In the genomic region with DNA sequence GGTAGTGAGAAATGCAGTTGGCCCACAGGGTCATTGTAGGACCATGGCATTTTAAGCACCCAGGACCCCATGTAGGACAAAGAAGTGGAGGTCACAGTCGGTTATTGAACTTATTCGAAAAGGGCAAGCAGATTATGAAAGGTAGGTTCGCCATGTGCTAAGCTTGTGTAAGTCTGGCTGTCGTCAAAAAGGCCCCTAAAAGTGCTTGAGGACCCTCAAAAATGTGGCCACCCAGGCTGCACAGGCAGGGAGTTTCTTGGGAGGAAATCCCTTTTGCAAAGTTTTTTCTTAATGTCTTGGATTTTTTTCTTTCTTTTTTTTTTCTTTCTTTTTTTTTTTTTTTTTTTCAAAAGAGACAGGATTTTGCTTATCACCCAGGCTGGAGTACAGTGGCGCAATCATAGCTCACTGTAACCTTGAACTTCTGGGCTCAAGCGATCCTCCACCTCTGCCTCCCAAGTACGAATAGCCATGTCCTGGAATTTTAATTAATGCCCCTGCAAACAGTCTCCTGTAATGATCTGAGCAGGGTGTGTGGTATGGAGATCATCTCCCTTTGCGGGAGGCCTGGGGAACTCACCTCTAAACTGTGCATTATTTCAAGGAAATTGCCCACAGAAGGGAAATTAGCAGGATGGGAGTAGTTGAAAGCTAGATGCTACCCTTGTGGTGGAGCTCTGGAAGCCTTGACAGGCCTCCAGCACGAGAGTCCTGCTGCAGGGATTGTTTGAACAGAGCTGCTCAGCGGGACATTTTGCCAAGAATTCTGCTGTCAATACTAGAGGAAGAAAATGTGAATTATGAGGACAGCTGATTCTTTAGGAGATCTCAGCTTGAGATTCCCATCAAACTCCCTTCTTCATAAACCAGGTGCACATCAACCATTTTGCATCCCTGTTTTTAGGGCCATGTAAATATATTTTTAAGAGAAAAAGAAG, we compare ENCODE assay signal across 32 cellular contexts. TPM values are rescaled to one million over a fixed set of nuclear protein-coding genes. Genes with fewer than 3 reads are reported as not detected.
DNase-seq lines count a peak whose midpoint lies in the region; ATAC-seq, FAIRE-seq and TF ChIP-seq lines count a peak whose summit lies in the region.
"Had no signal": no experiment of that assay in that cellular context is flagged by ENCODE, and none has a peak within 500 bp of the region (broad histone marks: within the 10 kb centered on the region; RNA-seq: fewer than 3 reads in every experiment).

No MANE protein-coding gene starts in this region.

- peaks cover 2% of the 10 kb centered on the region for H3K9me3 Mint-ChIP-seq in MCF 10A (ENCODE audit: unreplicated experiment)
- peaks cover 0 to 3% (median 0%) of the 10 kb centered on the region in 9 donors for H3K9me3 Mint-ChIP-seq in naive thymus-derived CD8-positive, alpha-beta T cell
- peaks cover 0 to 4% of the 10 kb centered on the region in 2 donors for H3K9me3 Mint-ChIP-seq in activated naive CD4-positive, alpha-beta T cell treated with anti-CD3 and anti-CD28 coated beads, Interleukin-2, amount 50 U/mL, for 72 hours
- H3K9me3 Mint-ChIP-seq: activated naive CD4-positive, alpha-beta T cell treated with anti-CD3 and anti-CD28 coated beads, Interleukin-2, amount 50 U/mL, for 24 hours; activated T-helper 2 cell treated with anti-CD3 and anti-CD28 coated beads, Interferon-gamma antibody, Interleukin-2, Interleukin-4, amounts not matched to agents 10 μg/mL and 5 μg/mL and 100 μg/mL, durations not matched to agents 14 hours and 24 hours and 36 hours; stimulated activated effector memory CD8-positive, alpha-beta T cell treated with anti-CD3 and anti-CD28 coated beads, Interleukin-12 subunit alpha, Interleukin-12 subunit beta, amount 100 ng/mL, for 72 hours; T-helper 2 cell treated with Interferon-gamma antibody and Interleukin-4, amounts not matched to agents 5 μg/mL and 100 μg/mL, for 36 hours had no signal

- H3K4me1 Mint-ChIP-seq in MCF 10A (ENCODE audit: insufficient read depth, unreplicated experiment) = peaks cover 19% of the 10 kb centered on the region
- H3K4me1 Mint-ChIP-seq in naive thymus-derived CD8-positive, alpha-beta T cell = no peaks in the 10 kb centered on the region
- H3K4me1 Mint-ChIP-seq: activated naive CD4-positive, alpha-beta T cell treated with anti-CD3 and anti-CD28 coated beads, Interleukin-2, amount 50 U/mL, for 24 hours; CD14-positive monocyte; naive B cell; stimulated activated effector memory CD8-positive, alpha-beta T cell treated with anti-CD3 and anti-CD28 coated beads, Interleukin-12 subunit alpha, Interleukin-12 subunit beta, amount 100 ng/mL, for 72 hours had no signal

- H3K9ac ChIP-seq in mammary epithelial cell (ENCODE audit: insufficient read depth, low read length) (no peak overlapping the region), HepG2 (ENCODE audit: insufficient read depth, low read depth, low read length) (no peak overlapping the region)

- in situ Hi-C loops in mammary epithelial cell (cut with MboI; ENCODE audit: low sequenced_read_pairs in 2 of 2) = no loop called here
- in situ Hi-C loops in HepG2 (cut with HindIII; ENCODE audit: extremely low pct_ligation_motif_present, low pct_unique_long_range_greater_than_20kb) = no loop called here

- TF ChIP-seq EP300 in HepG2 (IDR thresholded peaks at IDR 0.05; ENCODE audit: low read depth in 2 of 2, low read length in 2 of 2) (no peak), HepG2 (CRISPR knock-in tag; IDR thresholded peaks at IDR 0.05; ENCODE audit: borderline replicate concordance) (no peak)

- H3K79me2 ChIP-seq in mammary epithelial cell (ENCODE audit: insufficient read depth, low read length) (peaks cover 41% of the 10 kb centered on the region), HepG2 (ENCODE audit: insufficient read depth, low read length) (no peaks in the 10 kb centered on the region)

- no peaks in the 10 kb centered on the region for H3K27me3 ChIP-seq in mammary epithelial cell (ENCODE audit: insufficient read depth, low read length)
- no peaks in the 10 kb centered on the region for H3K27me3 ChIP-seq in adrenal gland
- peaks cover 0 to 6% of the 10 kb centered on the region in 2 experiments; a peak in 1 of 5 replicates for H3K27me3 ChIP-seq in HepG2 (ENCODE audit: control insufficient read depth in 1 of 2, insufficient read depth in 2 of 2, low read length in 2 of 2)
- H3K27me3 ChIP-seq: colonic mucosa had no signal

- H3K27ac ChIP-seq in mammary epithelial cell (ENCODE audit: insufficient read depth, low read depth, low read length) (no peak overlapping the region), adrenal gland (peak overlapping the region; percentile 21 to 84 (median 63)), HepG2 (ENCODE audit: extremely low read length, insufficient read depth, low read length) (no peak overlapping the region)
- H3K27ac ChIP-seq: colonic mucosa, psoas muscle had no signal

- TF ChIP-seq POLR2A in adrenal gland (IDR thresholded peaks at IDR 0.05) = no peak
- no peak for TF ChIP-seq POLR2A in HepG2 (IDR thresholded peaks at IDR 0.05; ENCODE audit: insufficient read depth in 1 of 2, low read depth in 2 of 2, low read length in 2 of 2)

- peaks cover 7% of the 10 kb centered on the region for H3K4me1 ChIP-seq in mammary epithelial cell (ENCODE audit: insufficient read depth, low read length)
- H3K4me1 ChIP-seq in adrenal gland (replicated peaks in 1 of 2) = peaks cover 12 to 18% of the 10 kb centered on the region in 2 donors
- H3K4me1 ChIP-seq in HepG2 (ENCODE audit: insufficient read depth, low read length) = peaks cover 10% of the 10 kb centered on the region; the same call in 1 of the 2 replicates
- H3K4me1 ChIP-seq: Caco-2, colonic mucosa had no signal

- no peaks in the 10 kb centered on the region for H3K27me3 Mint-ChIP-seq in MCF 10A (ENCODE audit: insufficient read depth, unreplicated experiment)
- peaks cover 0 to 26% (median 10%) of the 10 kb centered on the region in 5 donors for H3K27me3 Mint-ChIP-seq in naive thymus-derived CD8-positive, alpha-beta T cell
- H3K27me3 Mint-ChIP-seq: type B pancreatic cell had no signal

- intact Hi-C loops in mammary epithelial cell (cut with micrococcal nuclease) (no loop called here), MCF 10A (cut with micrococcal nuclease) (no loop called here), adrenal gland (cut with DNase I) (no loop called here), HepG2 (cut with micrococcal nuclease; ENCODE audit: unreplicated experiment) (no loop called here)

- DNase-seq in mammary epithelial cell (no peak), MCF 10A (ENCODE audit: unreplicated experiment) (no peak), adrenal gland (peak; percentile 40 to 85 (median 77)), HepG2 (ENCODE audit: low spot score) (peak; percentile 38), urothelium cell line (ENCODE audit: low spot score) (no peak), NCI-H1105 (lab: John Stamatoyannopoulos, UW) (no peak)
- no peak for DNase-seq in naive thymus-derived CD8-positive, alpha-beta T cell
- no peak for DNase-seq in activated naive CD4-positive, alpha-beta T cell treated with anti-CD3 and anti-CD28 coated beads, Interleukin-2, amount 50 U/mL, for 72 hours (ENCODE audit: low spot score in 2 of 2)
- DNase-seq: activated CD4-positive, alpha-beta T cell treated with anti-CD3 and anti-CD28 coated beads for 48 hours; activated T-cell treated with anti-CD3 and anti-CD28 coated beads for 4 hours; anterior cingulate cortex; Caco-2; colonic mucosa; DMS53; effector CD4-positive, alpha-beta T cell; HCEC 1CT; IMR-90; naive B cell; NCI-H1048; NCI-H1930; NCI-H2171 treated with DMSO at 0.1 percent for 48 hours; NCI-H524; NK-92 treated with Interleukin-12 subunit alpha and Interleukin-12 subunit beta, amount 100 ng/mL, for 24 hours; psoas muscle; SIG-M5 had no signal

- no peaks in the 10 kb centered on the region for H3K9me3 ChIP-seq in mammary epithelial cell (replicated peaks; ENCODE audit: insufficient read depth, low read length)
- H3K9me3 ChIP-seq in adrenal gland (replicated peaks in 1 of 3) = no peaks in the 10 kb centered on the region
- H3K9me3 ChIP-seq in HepG2 (ENCODE audit: low read length) = no peaks in the 10 kb centered on the region
- H3K9me3 ChIP-seq: Caco-2, colonic mucosa, psoas muscle had no signal

- no peak for TF ChIP-seq RAD21 in HepG2 (CRISPR knock-in tag; IDR thresholded peaks at IDR 0.05)

- WGBS in mammary epithelial cell (ENCODE audit: low coverage, missing lambda C conversion rate) = 95% methylated on average over 10 of the region's 10 CpGs
- 41 to 51% (median 42%) methylated on average over 10 of the region's 10 CpGs for WGBS in adrenal gland, 4 donors
- WGBS in HepG2 (ENCODE audit: low lambda C conversion rate) = 0% methylated on average over 10 of the region's 10 CpGs

- H2AFZ ChIP-seq in mammary epithelial cell (ENCODE audit: low read depth, low read length) = no peak overlapping the region
- no peak overlapping the region for H2AFZ ChIP-seq in HepG2 (ENCODE audit: low read length)

- H3K4me3 Mint-ChIP-seq in MCF 10A (ENCODE audit: unreplicated experiment) = no peak overlapping the region
- H3K4me3 Mint-ChIP-seq in naive thymus-derived CD8-positive, alpha-beta T cell = no peak overlapping the region
- H3K4me3 Mint-ChIP-seq: activated naive CD4-positive, alpha-beta T cell treated with anti-CD3 and anti-CD28 coated beads, Interleukin-2, amount 50 U/mL, for 24 hours; CD14-positive monocyte; naive B cell; stimulated activated effector memory CD8-positive, alpha-beta T cell treated with anti-CD3 and anti-CD28 coated beads, Interleukin-12 subunit alpha, Interleukin-12 subunit beta, amount 100 ng/mL, for 72 hours; T-helper 2 cell treated with Interferon-gamma antibody and Interleukin-4, amounts not matched to agents 5 μg/mL and 100 μg/mL, for 36 hours; type B pancreatic cell had no signal

- H4K20me1 ChIP-seq in mammary epithelial cell (ENCODE audit: insufficient read depth, low read length) = no peaks in the 10 kb centered on the region
- no peaks in the 10 kb centered on the region for H4K20me1 ChIP-seq in HepG2 (ENCODE audit: insufficient read depth, low read length)

- H3K4me2 ChIP-seq in mammary epithelial cell (ENCODE audit: insufficient read depth, low read depth, low read length) = no peak overlapping the region
- 0 out of 2 replicates have a peak overlapping the region, but pooled peaks have one; percentile 12 for H3K4me2 ChIP-seq in HepG2 (ENCODE audit: low read depth, low read length)

- ATAC-seq in HepG2 = peak; percentile 35; the same call in 2 of the 3 replicates
- ATAC-seq in naive thymus-derived CD8-positive, alpha-beta T cell = no peak
- no peak for ATAC-seq in activated naive CD4-positive, alpha-beta T cell treated with anti-CD3 and anti-CD28 coated beads, Interleukin-2, amount 50 U/mL, for 72 hours
- ATAC-seq: stimulated activated effector memory CD8-positive, alpha-beta T cell treated with anti-CD3 and anti-CD28 coated beads, Interleukin-12 subunit alpha, Interleukin-12 subunit beta, amount 100 ng/mL, for 72 hours had no signal

- H3K36me3 Mint-ChIP-seq in MCF 10A (ENCODE audit: insufficient read depth, unreplicated experiment) = no peaks in the 10 kb centered on the region
- H3K36me3 Mint-ChIP-seq in naive thymus-derived CD8-positive, alpha-beta T cell = no peaks in the 10 kb centered on the region
- no peaks in the 10 kb centered on the region for H3K36me3 Mint-ChIP-seq in activated naive CD4-positive, alpha-beta T cell treated with anti-CD3 and anti-CD28 coated beads, Interleukin-2, amount 50 U/mL, for 72 hours
- H3K36me3 Mint-ChIP-seq: activated naive CD4-positive, alpha-beta T cell treated with anti-CD3 and anti-CD28 coated beads, Interleukin-2, amount 50 U/mL, for 24 hours; CD14-positive monocyte; naive B cell; stimulated activated effector memory CD8-positive, alpha-beta T cell treated with anti-CD3 and anti-CD28 coated beads, Interleukin-12 subunit alpha, Interleukin-12 subunit beta, amount 100 ng/mL, for 72 hours had no signal

- H3K36me3 ChIP-seq in mammary epithelial cell (ENCODE audit: insufficient read depth, low read length) (peaks cover 6% of the 10 kb centered on the region), adrenal gland (replicated peaks in 1 of 2) (no peaks in the 10 kb centered on the region), HepG2 (replicated peaks in 1 of 2; ENCODE audit: control insufficient read depth in 1 of 2, insufficient read depth in 2 of 2, low read length in 2 of 2) (no peaks in the 10 kb centered on the region)
- H3K36me3 ChIP-seq: colonic mucosa had no signal

- H3K4me3 ChIP-seq in mammary epithelial cell (replicated peaks in 1 of 3; ENCODE audit: insufficient read depth in 1 of 3, low read depth in 2 of 3, low read length in 3 of 3) (no peak overlapping the region), adrenal gland (no peak overlapping the region), HepG2 (replicated peaks in 1 of 3; ENCODE audit: insufficient read depth in 1 of 3, low read depth in 2 of 3, low read length in 3 of 3) (no peak overlapping the region)
- H3K4me3 ChIP-seq: colonic mucosa, psoas muscle had no signal

- CTCF ChIA-PET in mammary epithelial cell (lab: Charles Lee; ENCODE audit: low non-redundant PET) = no interaction called here
- CTCF ChIA-PET in MCF 10A (lab: Yijun Ruan, JAX) = no interaction called here
- CTCF ChIA-PET in HepG2 (lab: Yijun Ruan, JAX; ENCODE audit: low intra/inter-chr PET ratio, low total read pairs) = no interaction called here

- no peak for TF ChIP-seq CTCF in mammary epithelial cell (conservative IDR thresholded peaks at IDR 0.05 in 1 of 2, IDR thresholded peaks at IDR 0.05 in 1 of 2; ENCODE audit: extremely low read depth in 1 of 2, insufficient read depth in 1 of 2, low read depth in 1 of 2, low read length in 2 of 2)
- no peak for TF ChIP-seq CTCF in MCF 10A (IDR thresholded peaks at IDR 0.05; ENCODE audit: unreplicated experiment)
- no peak for TF ChIP-seq CTCF in adrenal gland (IDR thresholded peaks at IDR 0.05)
- no peak for TF ChIP-seq CTCF in HepG2 (CRISPR knock-in tag; IDR thresholded peaks at IDR 0.05)

- BruUV-seq in mammary epithelial cell (replicated peaks; lab: Mats Ljungman, UMichigan) (TSS peak; percentile 7), MCF 10A (replicated peaks; lab: Mats Ljungman, UMichigan) (no TSS peak), HepG2 (replicated peaks; lab: Mats Ljungman, UMichigan) (no TSS peak)

- POLR2A ChIA-PET in MCF 10A (lab: Yijun Ruan, JAX) = interaction anchor here (0.6 kb wide), 2 partner anchors 10 to 164 kb away, joined by 3 read pairs; no protein-coding TSS in a partner anchor
- POLR2A ChIA-PET in HepG2 (lab: Yijun Ruan, JAX) = no interaction called here
- POLR2A ChIA-PET in naive thymus-derived CD8-positive, alpha-beta T cell (lab: Charles Lee) = no interaction called here

- dilution Hi-C loops in mammary epithelial cell (cut with HindIII; ENCODE audit: low sequenced_read_pairs) = loop anchor here (25.0 kb wide), 1 partner anchor 294 kb away; no protein-coding TSS in a partner anchor

- no peak overlapping the region for H3K27ac Mint-ChIP-seq in MCF 10A (ENCODE audit: low read depth, unreplicated experiment)
- H3K27ac Mint-ChIP-seq in naive thymus-derived CD8-positive, alpha-beta T cell = peak overlapping the region in 1 of 10 donors; percentile 37
- no peak overlapping the region for H3K27ac Mint-ChIP-seq in activated naive CD4-positive, alpha-beta T cell treated with anti-CD3 and anti-CD28 coated beads, Interleukin-2, amount 50 U/mL, for 72 hours
- H3K27ac Mint-ChIP-seq: activated naive CD4-positive, alpha-beta T cell treated with anti-CD3 and anti-CD28 coated beads, Interleukin-2, amount 50 U/mL, for 24 hours; activated T-helper 2 cell treated with anti-CD3 and anti-CD28 coated beads, Interferon-gamma antibody, Interleukin-2, Interleukin-4, amounts not matched to agents 10 μg/mL and 5 μg/mL and 100 μg/mL, durations not matched to agents 14 hours and 24 hours and 36 hours; CD14-positive monocyte; naive B cell; stimulated activated effector memory CD8-positive, alpha-beta T cell treated with anti-CD3 and anti-CD28 coated beads, Interleukin-12 subunit alpha, Interleukin-12 subunit beta, amount 100 ng/mL, for 72 hours; T-helper 2 cell treated with Interferon-gamma antibody and Interleukin-4, amounts not matched to agents 5 μg/mL and 100 μg/mL, for 36 hours; type B pancreatic cell had no signal

- FAIRE-seq in HepG2 (lab: Jason Lieb, UNC) (no peak), urothelium cell line (lab: Jason Lieb, UNC) (peak; percentile 59)
- FAIRE-seq: GM12892 had no signal

RNA-seq across cellular contexts. Expression of gene THSD4, which starts 28.4 kb away (rescaled TPM):
- total RNA-seq in mammary epithelial cell = 100 to 1,000 TPM in 1 of 2 donors, 10 to 100 TPM in 1; 87.7 to 111 TPM
- 33.7 TPM for polyA plus RNA-seq in mammary epithelial cell
- polyA minus RNA-seq in mammary epithelial cell = 53.9 TPM
- total RNA-seq in MCF 10A (2022) = 36.3 and 38.2 TPM in 2 replicates
- total RNA-seq in adrenal gland = 10 to 100 TPM; 16.0 to 53.2 (median 26.7) TPM
- 10 to 100 TPM in 1 of 3 donors, 1 to 10 TPM in 2; 5.3 to 24.1 (median 8.1) TPM for polyA plus RNA-seq in adrenal gland
- total RNA-seq in HepG2 (2016; rRNA removed; fragmentation: Illumina TruSeq; extraction: Trizol) = 0.07 TPM in 2 replicates
- not detected in 2 replicates for total RNA-seq in HepG2 (2016; cell fraction: cytosol; rRNA removed; fragmentation: Illumina TruSeq; extraction: Trizol; ENCODE audit: low read depth)
- total RNA-seq in HepG2 (2016; cell fraction: insoluble cytoplasmic fraction; rRNA removed; fragmentation: Illumina TruSeq; extraction: Trizol) = 0.04 TPM in 1 of 2 replicates, not detected in the other
- total RNA-seq in HepG2 (2016; cell fraction: membrane; rRNA removed; fragmentation: Illumina TruSeq; extraction: Trizol) = 0.06 and 0.07 TPM in 2 replicates
- total RNA-seq in HepG2 (2016; cell fraction: nucleus; rRNA removed; fragmentation: Illumina TruSeq; extraction: Trizol) = 0.16 TPM in 1 of 2 replicates, not detected in the other
- 0.21 and 0.26 TPM in 2 replicates for polyA plus RNA-seq in HepG2 (2011; rRNA removed)
- 0.15 and 0.27 TPM in 2 replicates for polyA plus RNA-seq in HepG2 (2011; cell fraction: cytosol; rRNA removed)
- 0.24 and 0.33 TPM in 2 replicates for polyA plus RNA-seq in HepG2 (2011; cell fraction: nucleus; rRNA removed)
- polyA plus RNA-seq in HepG2 (2012) = 0.24 and 0.53 TPM in 2 replicates
- polyA plus RNA-seq in HepG2 (2016; cell fraction: cytosol; fragmentation: Illumina TruSeq; extraction: Trizol; ENCODE audit: low read depth) = 0.03 TPM in 1 of 2 replicates, not detected in the other
- polyA plus RNA-seq in HepG2 (2016; cell fraction: insoluble cytoplasmic fraction; fragmentation: Illumina TruSeq; extraction: Trizol; ENCODE audit: low read depth) = not detected in 2 replicates
- 0.03 and 0.12 TPM in 2 replicates for polyA plus RNA-seq in HepG2 (2016; cell fraction: membrane; fragmentation: Illumina TruSeq; extraction: Trizol; ENCODE audit: low read depth)
- polyA plus RNA-seq in HepG2 (2016; cell fraction: nucleus; fragmentation: Illumina TruSeq; extraction: Trizol; ENCODE audit: insufficient read depth, low read depth) = 0.15 TPM in 1 of 2 replicates, not detected in the other
- polyA minus RNA-seq in HepG2 (2011; rRNA and poly(A)+ RNA removed; ENCODE audit: low replicate concordance) = 0.06 and 7.6 TPM in 2 replicates
- 0.10 and 0.26 TPM in 2 replicates for polyA minus RNA-seq in HepG2 (2011; cell fraction: cytosol; rRNA and poly(A)+ RNA removed)
- polyA minus RNA-seq in HepG2 (2011; cell fraction: nucleus; rRNA and poly(A)+ RNA removed) = 0.12 and 0.26 TPM in 2 replicates
- not detected for total RNA-seq in naive thymus-derived CD8-positive, alpha-beta T cell
- not detected for polyA plus RNA-seq in naive thymus-derived CD8-positive, alpha-beta T cell
- not detected for total RNA-seq in activated naive CD4-positive, alpha-beta T cell treated with anti-CD3 and anti-CD28 coated beads, Interleukin-2, amount 50 U/mL, for 72 hours
- total RNA-seq: activated T-helper 2 cell treated with anti-CD3 and anti-CD28 coated beads, Interferon-gamma antibody, Interleukin-2, Interleukin-4, amounts not matched to agents 10 μg/mL and 5 μg/mL and 100 μg/mL, durations not matched to agents 14 hours and 24 hours and 36 hours had no signal
- polyA plus RNA-seq: CD14-positive monocyte had no signal

Comparison
In these comparisons a context has a peak if more than half of its experiments do, and no peak if none do; other contexts are left out.
1. DNase-seq: peak in adrenal gland (7 of 7) and HepG2 (single experiment); none in mammary epithelial cell (single experiment), MCF 10A (single experiment), urothelium cell line (single experiment), naive thymus-derived CD8-positive, alpha-beta T cell (0 of 10), activated naive CD4-positive, alpha-beta T cell treated with anti-CD3 and anti-CD28 coated beads, Interleukin-2, amount 50 U/mL, for 72 hours (0 of 2) and NCI-H1105 (single experiment).
2. H3K27ac ChIP-seq: peak in adrenal gland (5 of 5); none in mammary epithelial cell (single experiment) and HepG2 (single experiment).
3. RNA of gene THSD4, which starts 28.4 kb away (total RNA-seq): 87.7 to 111 TPM in mammary epithelial cell, 36.3 to 38.2 TPM in MCF 10A and 16.0 to 53.2 TPM in adrenal gland; 0.04 to 0.16 TPM in HepG2, not detected in activated naive CD4-positive, alpha-beta T cell treated with anti-CD3 and anti-CD28 coated beads, Interleukin-2, amount 50 U/mL, for 72 hours and not detected in naive thymus-derived CD8-positive, alpha-beta T cell; every median in the first group is over 10 times any median in the second.